11 cellular contexts compared by ENCODE assay signal in genomic region chr12:38053655-38054464, GRCh38.
DNase-seq lines count a peak whose midpoint lies in the region; ATAC-seq and TF ChIP-seq lines count a peak whose summit lies in the region.
"Had no signal": no experiment of that assay in that cellular context is flagged by ENCODE, and none has a peak within 500 bp of the region (broad histone marks: within the 10 kb centered on the region; RNA-seq: fewer than 3 reads in every experiment).

No MANE protein-coding gene starts in this region.

- H3K27me3 ChIP-seq in testis = no peaks in the 10 kb centered on the region
- H3K27me3 ChIP-seq: sigmoid colon had no signal

- no peaks in the 10 kb centered on the region for H3K4me1 ChIP-seq in testis
- H3K4me1 ChIP-seq: sigmoid colon had no signal

- no peak for TF ChIP-seq CTCF in testis (IDR thresholded peaks at IDR 0.05)

- intact Hi-C loops in testis (cut with DNase I; ENCODE audit: low total_unique reads) = no loop called here

- no peak for TF ChIP-seq POLR2A in testis (IDR thresholded peaks at IDR 0.05)

- H3K27ac ChIP-seq in testis = no peak overlapping the region
- H3K27ac ChIP-seq: sigmoid colon had no signal

- no peaks in the 10 kb centered on the region for H3K36me3 ChIP-seq in testis (ENCODE audit: low read depth, missing control alignments)
- H3K36me3 ChIP-seq: sigmoid colon had no signal

- no peaks in the 10 kb centered on the region for H3K9me3 ChIP-seq in testis

- 48 to 61% methylated on average over 34 of the region's 34 CpGs for WGBS in testis, 2 donors

- H3K4me3 ChIP-seq in testis = peak overlapping the region in 1 of 2 donors; percentile 3
- H3K4me3 ChIP-seq: sigmoid colon had no signal

- DNase-seq in NCI-H2227 (lab: John Stamatoyannopoulos, UW; ENCODE audit: unreplicated experiment) = peak; percentile 11
- DNase-seq in NCI-H2227 treated with DMSO at 0.1 percent for 48 hours (lab: John Stamatoyannopoulos, UW) = no peak
- DNase-seq in NCI-H526 treated with DMSO at 0.1 percent for 48 hours (lab: John Stamatoyannopoulos, UW) = peak; percentile 60
- peak; percentile 72 to 95 for DNase-seq in T47D (ENCODE audit: low read depth in 1 of 2, low spot score in 1 of 2)
- peak; percentile 33 for DNase-seq in testis
- DNase-seq: activated CD4-positive, alpha-beta T cell treated with anti-CD3 and anti-CD28 coated beads, Interleukin-2, amount 10 ng/mL, durations not matched to agents 24 days and 14 days; activated naive CD4-positive, alpha-beta T cell treated with anti-CD3 and anti-CD28 coated beads, Interleukin-2, amount 50 U/mL, for 16 hours; sigmoid colon had no signal

- in situ Hi-C loops in T47D (cut with HindIII; ENCODE audit: low pct_unique_long_range_greater_than_20kb, low sequenced_read_pairs) = no loop called here

- ATAC-seq in HG03520 (IDR thresholded peaks at IDR 0.05; ENCODE audit: unreplicated experiment) (no peak), HG02885 (IDR thresholded peaks at IDR 0.05; ENCODE audit: poor library complexity, unreplicated experiment) (no peak), HG02642 (IDR thresholded peaks at IDR 0.05; ENCODE audit: poor library complexity, unreplicated experiment) (no peak)
